8 cellular contexts compared by ENCODE assay signal in the genomic region with DNA sequence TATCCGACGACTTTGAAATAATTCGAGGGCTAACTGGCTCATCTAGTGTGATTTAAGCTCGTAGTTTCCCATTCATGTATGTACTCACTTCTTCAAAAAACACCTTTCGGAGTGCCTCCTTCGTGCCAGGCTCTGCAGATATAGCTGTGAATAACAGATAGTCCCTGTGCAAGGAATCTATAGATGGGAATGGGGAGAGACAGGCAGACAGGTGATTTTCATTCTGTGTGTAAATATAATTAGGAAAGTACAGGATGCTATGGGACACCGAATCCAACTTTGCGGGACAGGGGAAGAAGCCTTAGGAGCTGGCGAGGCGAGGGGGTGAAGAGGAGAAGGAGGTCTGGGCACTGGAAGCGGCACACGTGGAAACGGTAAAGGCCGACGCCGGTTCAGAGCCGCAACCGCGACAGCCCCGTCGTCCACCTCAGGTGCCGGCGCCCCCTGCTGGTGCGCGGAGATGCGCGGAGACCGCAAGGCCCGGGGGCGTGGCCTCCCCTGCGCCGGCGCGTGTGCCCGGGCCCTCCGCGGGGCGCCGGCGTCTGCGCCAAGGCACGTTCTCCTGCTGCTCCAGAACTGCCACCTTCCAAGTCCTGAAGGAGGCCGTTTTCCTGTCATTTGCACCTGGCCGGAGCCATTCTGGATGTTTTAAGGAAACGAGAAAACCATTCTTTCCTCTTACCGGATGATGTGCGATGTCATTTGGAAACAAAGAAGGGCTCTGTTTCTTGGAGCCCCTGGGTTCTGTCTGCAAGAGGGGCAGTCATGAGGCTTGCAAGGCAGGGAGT. TPM values are rescaled to one million over a fixed set of nuclear protein-coding genes. Genes with fewer than 3 reads are reported as not detected.
A peak's percentile ranks its signal among the peaks of the same experiment; 100 is the strongest.
DNase-seq lines count a peak whose midpoint lies in the region; ATAC-seq and TF ChIP-seq lines count a peak whose summit lies in the region.

No MANE protein-coding gene starts in this region.

- in situ Hi-C loops in mammary epithelial cell (cut with MboI; ENCODE audit: low sequenced_read_pairs in 2 of 2) = loop anchor here in 1 of 2 donors (10.0 kb wide), 1 partner anchor 230 kb away; no protein-coding TSS in a partner anchor

- peak overlapping the region; percentile 47 for H3K4me3 ChIP-seq in WI38 (ENCODE audit: low read depth, low read length)
- H3K4me3 ChIP-seq in mammary epithelial cell (replicated peaks in 1 of 3; ENCODE audit: insufficient read depth in 1 of 3, low read depth in 2 of 3, low read length in 3 of 3) = peak overlapping the region; percentile 9 to 19 (median 16)
- H3K4me3 ChIP-seq in smooth muscle cell = peak overlapping the region; percentile 53

- H3K27ac ChIP-seq in mammary epithelial cell (ENCODE audit: insufficient read depth, low read depth, low read length) = no peak overlapping the region
- no peak overlapping the region for H3K27ac ChIP-seq in smooth muscle cell (ENCODE audit: low read depth)

- ATAC-seq in HG02678 (IDR thresholded peaks at IDR 0.05; ENCODE audit: unreplicated experiment) (peak; percentile 85), HG03469 (IDR thresholded peaks at IDR 0.05; ENCODE audit: unreplicated experiment) (no peak)

- DNase-seq in ELF-1 (ENCODE audit: low read depth, low spot score) (peak; percentile 90), NCI-H2029 treated with DMSO at 0.1 percent for 48 hours (lab: John Stamatoyannopoulos, UW) (peak; percentile 20), mammary epithelial cell (peak; percentile 68), inferior parietal cortex (ENCODE audit: extremely low spot score) (peak; percentile 84), smooth muscle cell (lab: John Stamatoyannopoulos, UW; ENCODE audit: unreplicated experiment) (peak; percentile 36)

- H3K27me3 ChIP-seq in mammary epithelial cell (ENCODE audit: insufficient read depth, low read length) = peaks cover 5% of the 10 kb centered on the region
- H3K27me3 ChIP-seq in smooth muscle cell (ENCODE audit: low read depth) = no peaks in the 10 kb centered on the region

- H4K20me1 ChIP-seq in mammary epithelial cell (ENCODE audit: insufficient read depth, low read length) (no peaks in the 10 kb centered on the region), smooth muscle cell (ENCODE audit: low read depth) (no peaks in the 10 kb centered on the region)

- CTCF ChIA-PET in mammary epithelial cell (lab: Charles Lee; ENCODE audit: low non-redundant PET) = interaction anchor here (0.9 kb wide), 1 partner anchor 234 kb away, joined by 4 read pairs; no protein-coding TSS in a partner anchor

- TF ChIP-seq CTCF in WI38 (IDR thresholded peaks at IDR 0.05; ENCODE audit: low read depth, low read length) = peak; percentile 66
- TF ChIP-seq CTCF in mammary epithelial cell (conservative IDR thresholded peaks at IDR 0.05 in 1 of 2, IDR thresholded peaks at IDR 0.05 in 1 of 2; ENCODE audit: extremely low read depth in 1 of 2, insufficient read depth in 1 of 2, low read depth in 1 of 2, low read length in 2 of 2) = peak; percentile 69 to 85
- TF ChIP-seq CTCF in smooth muscle cell (IDR thresholded peaks at IDR 0.05; ENCODE audit: borderline replicate concordance, insufficient read depth, poor library complexity, severe bottlenecking) = peak; percentile 95

- no peaks in the 10 kb centered on the region for H3K36me3 ChIP-seq in mammary epithelial cell (ENCODE audit: insufficient read depth, low read length)
- no peaks in the 10 kb centered on the region for H3K36me3 ChIP-seq in smooth muscle cell (ENCODE audit: low read depth)

- H3K4me2 ChIP-seq in mammary epithelial cell (ENCODE audit: insufficient read depth, low read depth, low read length) (peak overlapping the region; percentile 81), smooth muscle cell (peak overlapping the region; percentile 91)

- dilution Hi-C loops in mammary epithelial cell (cut with HindIII; ENCODE audit: low sequenced_read_pairs) = loop anchor here (5.0 to 25.0 kb wide), 2 partner anchors 87 to 727 kb away; no protein-coding TSS in a partner anchor

- H3K4me1 ChIP-seq in mammary epithelial cell (ENCODE audit: insufficient read depth, low read length) (peaks cover 8% of the 10 kb centered on the region), smooth muscle cell (ENCODE audit: low read depth) (peaks cover 5% of the 10 kb centered on the region)

- H3K9ac ChIP-seq in mammary epithelial cell (ENCODE audit: insufficient read depth, low read length) (no peak overlapping the region), smooth muscle cell (ENCODE audit: low read depth) (no peak overlapping the region)

- 32% methylated on average over 14 of the region's 47 CpGs for WGBS in mammary epithelial cell (ENCODE audit: low coverage, missing lambda C conversion rate)
- 15% methylated on average over 47 of the region's 47 CpGs for WGBS in smooth muscle cell (ENCODE audit: low lambda C conversion rate)

- H3K79me2 ChIP-seq in mammary epithelial cell (ENCODE audit: insufficient read depth, low read length) (no peaks in the 10 kb centered on the region), smooth muscle cell (ENCODE audit: low read depth) (no peaks in the 10 kb centered on the region)

- no TSS peak for BruUV-seq in mammary epithelial cell (replicated peaks; lab: Mats Ljungman, UMichigan)

- no peaks in the 10 kb centered on the region for H3F3A ChIP-seq in smooth muscle cell (ENCODE audit: low read depth)

- H2AFZ ChIP-seq in mammary epithelial cell (ENCODE audit: low read depth, low read length) (peak overlapping the region; percentile 78), smooth muscle cell (ENCODE audit: low read depth) (peak overlapping the region; percentile 90)

- intact Hi-C loops in mammary epithelial cell (cut with micrococcal nuclease) = loop anchor here (1.0 to 10.0 kb wide), 4 partner anchors 95 to 547 kb away; no protein-coding TSS in a partner anchor

- H3K9me3 ChIP-seq in mammary epithelial cell (replicated peaks; ENCODE audit: insufficient read depth, low read length) (no peaks in the 10 kb centered on the region), smooth muscle cell (replicated peaks; ENCODE audit: low read depth) (no peaks in the 10 kb centered on the region)

RNA-seq across cellular contexts. Expression of a gene that starts 18.0 kb away (rescaled TPM):
- total RNA-seq in mammary epithelial cell = 10 to 100 TPM in 1 of 2 donors, 1 to 10 TPM in 1; 1.2 to 11.0 TPM
- polyA plus RNA-seq in mammary epithelial cell = not detected
- not detected for polyA minus RNA-seq in mammary epithelial cell
- 3.8 and 4.5 TPM in 2 replicates for total RNA-seq in smooth muscle cell
- 1.6 and 2.2 TPM in 2 replicates for polyA plus RNA-seq in smooth muscle cell

RNA-seq across cellular contexts. Expression of a gene that starts 30.6 kb away (rescaled TPM):
- total RNA-seq in mammary epithelial cell (10 to 100 TPM in 1 of 2 donors, 1 to 10 TPM in 1; 8.2 to 11.5 TPM), smooth muscle cell (25.3 and 34.9 TPM in 2 replicates)
- polyA plus RNA-seq in mammary epithelial cell (11.5 TPM), smooth muscle cell (29.9 and 38.1 TPM in 2 replicates)
- polyA minus RNA-seq in mammary epithelial cell = 3.9 TPM

Comparison
In these comparisons a context has a peak if more than half of its experiments do, and no peak if none do; other contexts are left out.
1. DNase-seq: peak in every context shown above with its lines; median percentile 90 in ELF-1; 84 in inferior parietal cortex; 68 in mammary epithelial cell; 36 in smooth muscle cell; 20 in NCI-H2029 treated with DMSO at 0.1 percent for 48 hours.